ENCODE assay signal across 1 cellular context in the genomic region with DNA sequence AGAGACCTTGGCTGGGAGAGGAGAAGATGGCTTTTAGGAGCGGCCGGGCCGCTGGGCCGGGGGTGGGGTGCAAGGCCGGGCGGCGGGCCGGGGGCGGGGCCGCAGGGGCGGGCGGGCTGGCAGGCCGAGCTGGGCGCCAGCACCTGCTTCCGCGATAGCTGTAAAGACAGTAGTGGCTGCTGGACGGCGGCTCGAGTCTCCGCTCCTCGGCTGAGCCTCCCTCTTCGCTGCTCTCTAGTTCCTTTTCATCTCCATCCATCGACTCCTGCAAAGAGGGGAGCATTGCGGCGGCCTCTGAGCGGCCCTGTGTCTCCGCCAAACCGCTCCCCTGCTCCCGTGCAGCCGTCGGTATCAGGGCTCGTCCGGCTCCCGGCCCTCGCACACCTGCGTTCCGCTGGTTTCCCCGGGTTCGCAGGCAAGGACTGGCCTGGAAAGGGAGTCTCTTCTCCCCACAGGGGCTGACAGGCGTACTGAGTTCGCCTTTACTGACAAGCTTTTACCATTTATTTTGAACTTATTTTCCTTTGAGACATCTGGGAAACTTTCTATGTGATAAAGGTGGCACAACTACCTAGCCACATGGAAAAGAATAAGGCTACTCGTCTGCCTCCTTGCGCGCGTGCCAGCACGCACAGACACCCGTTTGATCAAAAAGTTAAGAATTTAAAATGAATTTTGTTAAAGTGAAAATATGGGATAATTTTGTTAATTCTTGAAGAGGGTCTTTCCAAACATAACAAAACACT.
A peak's percentile ranks its signal among the peaks of the same experiment; 100 is the strongest.
TF ChIP-seq lines count a peak whose summit lies in the region.

A gene with protein sequence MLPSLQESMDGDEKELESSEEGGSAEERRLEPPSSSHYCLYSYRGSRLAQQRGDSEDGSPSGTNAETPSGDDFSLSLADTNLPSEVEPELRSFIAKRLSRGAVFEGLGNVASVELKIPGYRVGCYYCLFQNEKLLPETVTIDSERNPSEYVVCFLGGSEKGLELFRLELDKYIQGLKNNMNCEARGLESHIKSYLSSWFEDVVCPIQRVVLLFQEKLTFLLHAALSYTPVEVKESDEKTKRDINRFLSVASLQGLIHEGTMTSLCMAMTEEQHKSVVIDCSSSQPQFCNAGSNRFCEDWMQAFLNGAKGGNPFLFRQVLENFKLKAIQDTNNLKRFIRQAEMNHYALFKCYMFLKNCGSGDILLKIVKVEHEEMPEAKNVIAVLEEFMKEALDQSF (minus strand): TSS at position 317 of the 746 bp plus-strand sequence. CDS start 34 bp downstream, at position 283.

TF ChIP-seq in HEK293, 187 proteins besides CTCF, POLR2A, EP300 and RAD21 (continued from another document and continues in another):
- TF ChIP-seq, protein P1, sequence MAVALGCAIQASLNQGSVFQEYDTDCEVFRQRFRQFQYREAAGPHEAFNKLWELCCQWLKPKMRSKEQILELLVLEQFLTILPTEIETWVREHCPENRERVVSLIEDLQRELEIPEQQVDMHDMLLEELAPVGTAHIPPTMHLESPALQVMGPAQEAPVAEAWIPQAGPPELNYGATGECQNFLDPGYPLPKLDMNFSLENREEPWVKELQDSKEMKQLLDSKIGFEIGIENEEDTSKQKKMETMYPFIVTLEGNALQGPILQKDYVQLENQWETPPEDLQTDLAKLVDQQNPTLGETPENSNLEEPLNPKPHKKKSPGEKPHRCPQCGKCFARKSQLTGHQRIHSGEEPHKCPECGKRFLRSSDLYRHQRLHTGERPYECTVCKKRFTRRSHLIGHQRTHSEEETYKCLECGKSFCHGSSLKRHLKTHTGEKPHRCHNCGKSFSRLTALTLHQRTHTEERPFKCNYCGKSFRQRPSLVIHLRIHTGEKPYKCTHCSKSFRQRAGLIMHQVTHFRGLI (tag by site-specific recombination; IDR thresholded peaks at IDR 0.05) = no peak
- TF ChIP-seq ZNF169 (tag by site-specific recombination; IDR thresholded peaks at IDR 0.05) (no peak), YY2 (tag by site-specific recombination; IDR thresholded peaks at IDR 0.05) (peak; percentile 84), ZNF621 (tag by site-specific recombination; IDR thresholded peaks at IDR 0.05) (no peak), ZNF155 (tag by site-specific recombination; IDR thresholded peaks at IDR 0.05) (no peak), ZNF600 (tag by site-specific recombination; IDR thresholded peaks at IDR 0.05) (peak; percentile 95), ZNF2 (tag by site-specific recombination; IDR thresholded peaks at IDR 0.05) (peak; percentile 92), ZNF37A (tag by site-specific recombination; IDR thresholded peaks at IDR 0.05) (peak; percentile 34; the same call in 1 of the 2 replicates), GLIS2 (tag by site-specific recombination; IDR thresholded peaks at IDR 0.05) (no peak; the same call in 1 of the 2 replicates), ZNF664 (tag by site-specific recombination; IDR thresholded peaks at IDR 0.05) (peak; percentile 64; the same call in 1 of the 2 replicates), RBAK (tag by site-specific recombination; IDR thresholded peaks at IDR 0.05) (no peak), ZNF585B (tag by site-specific recombination; IDR thresholded peaks at IDR 0.05) (no peak), ZBTB7A (tag by site-specific recombination; IDR thresholded peaks at IDR 0.05; ENCODE audit: low read depth) (peak; percentile 81), ZBTB21 (tag by site-specific recombination; IDR thresholded peaks at IDR 0.05) (no peak), TCF7L2 (IDR thresholded peaks at IDR 0.05; ENCODE audit: borderline replicate concordance, low read depth, low read length) (no peak; the same call in 1 of the 2 replicates), ZNF510 (tag by site-specific recombination; IDR thresholded peaks at IDR 0.05; ENCODE audit: insufficient replicate concordance) (no peak), ZIC2 (tag by site-specific recombination; IDR thresholded peaks at IDR 0.05) (0 out of 2 replicates have a peak, but pooled peaks have one; percentile 2), ZNF544 (tag by site-specific recombination; IDR thresholded peaks at IDR 0.05) (no peak)
- TF ChIP-seq, protein P2, sequence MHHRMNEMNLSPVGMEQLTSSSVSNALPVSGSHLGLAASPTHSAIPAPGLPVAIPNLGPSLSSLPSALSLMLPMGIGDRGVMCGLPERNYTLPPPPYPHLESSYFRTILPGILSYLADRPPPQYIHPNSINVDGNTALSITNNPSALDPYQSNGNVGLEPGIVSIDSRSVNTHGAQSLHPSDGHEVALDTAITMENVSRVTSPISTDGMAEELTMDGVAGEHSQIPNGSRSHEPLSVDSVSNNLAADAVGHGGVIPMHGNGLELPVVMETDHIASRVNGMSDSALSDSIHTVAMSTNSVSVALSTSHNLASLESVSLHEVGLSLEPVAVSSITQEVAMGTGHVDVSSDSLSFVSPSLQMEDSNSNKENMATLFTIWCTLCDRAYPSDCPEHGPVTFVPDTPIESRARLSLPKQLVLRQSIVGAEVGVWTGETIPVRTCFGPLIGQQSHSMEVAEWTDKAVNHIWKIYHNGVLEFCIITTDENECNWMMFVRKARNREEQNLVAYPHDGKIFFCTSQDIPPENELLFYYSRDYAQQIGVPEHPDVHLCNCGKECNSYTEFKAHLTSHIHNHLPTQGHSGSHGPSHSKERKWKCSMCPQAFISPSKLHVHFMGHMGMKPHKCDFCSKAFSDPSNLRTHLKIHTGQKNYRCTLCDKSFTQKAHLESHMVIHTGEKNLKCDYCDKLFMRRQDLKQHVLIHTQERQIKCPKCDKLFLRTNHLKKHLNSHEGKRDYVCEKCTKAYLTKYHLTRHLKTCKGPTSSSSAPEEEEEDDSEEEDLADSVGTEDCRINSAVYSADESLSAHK (tag by site-specific recombination; IDR thresholded peaks at IDR 0.05) = peak; percentile 85
- TF ChIP-seq, protein P3, sequence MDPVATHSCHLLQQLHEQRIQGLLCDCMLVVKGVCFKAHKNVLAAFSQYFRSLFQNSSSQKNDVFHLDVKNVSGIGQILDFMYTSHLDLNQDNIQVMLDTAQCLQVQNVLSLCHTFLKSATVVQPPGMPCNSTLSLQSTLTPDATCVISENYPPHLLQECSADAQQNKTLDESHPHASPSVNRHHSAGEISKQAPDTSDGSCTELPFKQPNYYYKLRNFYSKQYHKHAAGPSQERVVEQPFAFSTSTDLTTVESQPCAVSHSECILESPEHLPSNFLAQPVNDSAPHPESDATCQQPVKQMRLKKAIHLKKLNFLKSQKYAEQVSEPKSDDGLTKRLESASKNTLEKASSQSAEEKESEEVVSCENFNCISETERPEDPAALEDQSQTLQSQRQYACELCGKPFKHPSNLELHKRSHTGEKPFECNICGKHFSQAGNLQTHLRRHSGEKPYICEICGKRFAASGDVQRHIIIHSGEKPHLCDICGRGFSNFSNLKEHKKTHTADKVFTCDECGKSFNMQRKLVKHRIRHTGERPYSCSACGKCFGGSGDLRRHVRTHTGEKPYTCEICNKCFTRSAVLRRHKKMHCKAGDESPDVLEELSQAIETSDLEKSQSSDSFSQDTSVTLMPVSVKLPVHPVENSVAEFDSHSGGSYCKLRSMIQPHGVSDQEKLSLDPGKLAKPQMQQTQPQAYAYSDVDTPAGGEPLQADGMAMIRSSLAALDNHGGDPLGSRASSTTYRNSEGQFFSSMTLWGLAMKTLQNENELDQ (tag by site-specific recombination; IDR thresholded peaks at IDR 0.05; ENCODE audit: low read depth) = no peak
- TF ChIP-seq, protein P4, sequence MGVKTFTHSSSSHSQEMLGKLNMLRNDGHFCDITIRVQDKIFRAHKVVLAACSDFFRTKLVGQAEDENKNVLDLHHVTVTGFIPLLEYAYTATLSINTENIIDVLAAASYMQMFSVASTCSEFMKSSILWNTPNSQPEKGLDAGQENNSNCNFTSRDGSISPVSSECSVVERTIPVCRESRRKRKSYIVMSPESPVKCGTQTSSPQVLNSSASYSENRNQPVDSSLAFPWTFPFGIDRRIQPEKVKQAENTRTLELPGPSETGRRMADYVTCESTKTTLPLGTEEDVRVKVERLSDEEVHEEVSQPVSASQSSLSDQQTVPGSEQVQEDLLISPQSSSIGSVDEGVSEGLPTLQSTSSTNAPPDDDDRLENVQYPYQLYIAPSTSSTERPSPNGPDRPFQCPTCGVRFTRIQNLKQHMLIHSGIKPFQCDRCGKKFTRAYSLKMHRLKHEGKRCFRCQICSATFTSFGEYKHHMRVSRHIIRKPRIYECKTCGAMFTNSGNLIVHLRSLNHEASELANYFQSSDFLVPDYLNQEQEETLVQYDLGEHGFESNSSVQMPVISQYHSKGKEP (tag by site-specific recombination; IDR thresholded peaks at IDR 0.05) = peak; percentile 71
- TF ChIP-seq, protein P5, sequence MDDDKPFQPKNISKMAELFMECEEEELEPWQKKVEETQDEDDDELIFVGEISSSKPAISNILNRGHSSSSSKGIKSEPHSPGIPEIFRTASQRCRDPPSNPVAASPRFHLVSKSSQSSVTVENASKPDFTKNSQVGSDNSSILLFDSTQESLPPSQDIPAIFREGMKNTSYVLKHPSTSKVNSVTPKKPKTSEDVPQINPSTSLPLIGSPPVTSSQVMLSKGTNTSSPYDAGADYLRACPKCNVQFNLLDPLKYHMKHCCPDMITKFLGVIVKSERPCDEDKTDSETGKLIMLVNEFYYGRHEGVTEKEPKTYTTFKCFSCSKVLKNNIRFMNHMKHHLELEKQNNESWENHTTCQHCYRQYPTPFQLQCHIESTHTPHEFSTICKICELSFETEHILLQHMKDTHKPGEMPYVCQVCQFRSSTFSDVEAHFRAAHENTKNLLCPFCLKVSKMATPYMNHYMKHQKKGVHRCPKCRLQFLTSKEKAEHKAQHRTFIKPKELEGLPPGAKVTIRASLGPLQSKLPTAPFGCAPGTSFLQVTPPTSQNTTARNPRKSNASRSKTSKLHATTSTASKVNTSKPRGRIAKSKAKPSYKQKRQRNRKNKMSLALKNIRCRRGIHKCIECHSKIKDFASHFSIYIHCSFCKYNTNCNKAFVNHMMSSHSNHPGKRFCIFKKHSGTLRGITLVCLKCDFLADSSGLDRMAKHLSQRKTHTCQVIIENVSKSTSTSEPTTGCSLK (tag by site-specific recombination; IDR thresholded peaks at IDR 0.05) = no peak
- TF ChIP-seq, protein P6, sequence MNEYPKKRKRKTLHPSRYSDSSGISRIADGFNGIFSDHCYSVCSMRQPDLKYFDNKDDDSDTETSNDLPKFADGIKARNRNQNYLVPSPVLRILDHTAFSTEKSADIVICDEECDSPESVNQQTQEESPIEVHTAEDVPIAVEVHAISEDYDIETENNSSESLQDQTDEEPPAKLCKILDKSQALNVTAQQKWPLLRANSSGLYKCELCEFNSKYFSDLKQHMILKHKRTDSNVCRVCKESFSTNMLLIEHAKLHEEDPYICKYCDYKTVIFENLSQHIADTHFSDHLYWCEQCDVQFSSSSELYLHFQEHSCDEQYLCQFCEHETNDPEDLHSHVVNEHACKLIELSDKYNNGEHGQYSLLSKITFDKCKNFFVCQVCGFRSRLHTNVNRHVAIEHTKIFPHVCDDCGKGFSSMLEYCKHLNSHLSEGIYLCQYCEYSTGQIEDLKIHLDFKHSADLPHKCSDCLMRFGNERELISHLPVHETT (tag by site-specific recombination; IDR thresholded peaks at IDR 0.05) = peak; percentile 99
- TF ChIP-seq, protein P7, sequence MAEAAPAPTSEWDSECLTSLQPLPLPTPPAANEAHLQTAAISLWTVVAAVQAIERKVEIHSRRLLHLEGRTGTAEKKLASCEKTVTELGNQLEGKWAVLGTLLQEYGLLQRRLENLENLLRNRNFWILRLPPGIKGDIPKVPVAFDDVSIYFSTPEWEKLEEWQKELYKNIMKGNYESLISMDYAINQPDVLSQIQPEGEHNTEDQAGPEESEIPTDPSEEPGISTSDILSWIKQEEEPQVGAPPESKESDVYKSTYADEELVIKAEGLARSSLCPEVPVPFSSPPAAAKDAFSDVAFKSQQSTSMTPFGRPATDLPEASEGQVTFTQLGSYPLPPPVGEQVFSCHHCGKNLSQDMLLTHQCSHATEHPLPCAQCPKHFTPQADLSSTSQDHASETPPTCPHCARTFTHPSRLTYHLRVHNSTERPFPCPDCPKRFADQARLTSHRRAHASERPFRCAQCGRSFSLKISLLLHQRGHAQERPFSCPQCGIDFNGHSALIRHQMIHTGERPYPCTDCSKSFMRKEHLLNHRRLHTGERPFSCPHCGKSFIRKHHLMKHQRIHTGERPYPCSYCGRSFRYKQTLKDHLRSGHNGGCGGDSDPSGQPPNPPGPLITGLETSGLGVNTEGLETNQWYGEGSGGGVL (tag by site-specific recombination; IDR thresholded peaks at IDR 0.05) = no peak
- TF ChIP-seq, protein P8, sequence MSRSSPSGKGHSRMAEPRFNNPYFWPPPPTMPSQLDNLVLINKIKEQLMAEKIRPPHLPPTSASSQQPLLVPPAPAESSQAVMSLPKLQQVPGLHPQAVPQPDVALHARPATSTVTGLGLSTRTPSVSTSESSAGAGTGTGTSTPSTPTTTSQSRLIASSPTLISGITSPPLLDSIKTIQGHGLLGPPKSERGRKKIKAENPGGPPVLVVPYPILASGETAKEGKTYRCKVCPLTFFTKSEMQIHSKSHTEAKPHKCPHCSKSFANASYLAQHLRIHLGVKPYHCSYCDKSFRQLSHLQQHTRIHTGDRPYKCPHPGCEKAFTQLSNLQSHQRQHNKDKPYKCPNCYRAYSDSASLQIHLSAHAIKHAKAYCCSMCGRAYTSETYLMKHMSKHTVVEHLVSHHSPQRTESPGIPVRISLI (tag by site-specific recombination; IDR thresholded peaks at IDR 0.05) = 0 out of 2 replicates have a peak, but pooled peaks have one; percentile 25
- TF ChIP-seq, protein P9, sequence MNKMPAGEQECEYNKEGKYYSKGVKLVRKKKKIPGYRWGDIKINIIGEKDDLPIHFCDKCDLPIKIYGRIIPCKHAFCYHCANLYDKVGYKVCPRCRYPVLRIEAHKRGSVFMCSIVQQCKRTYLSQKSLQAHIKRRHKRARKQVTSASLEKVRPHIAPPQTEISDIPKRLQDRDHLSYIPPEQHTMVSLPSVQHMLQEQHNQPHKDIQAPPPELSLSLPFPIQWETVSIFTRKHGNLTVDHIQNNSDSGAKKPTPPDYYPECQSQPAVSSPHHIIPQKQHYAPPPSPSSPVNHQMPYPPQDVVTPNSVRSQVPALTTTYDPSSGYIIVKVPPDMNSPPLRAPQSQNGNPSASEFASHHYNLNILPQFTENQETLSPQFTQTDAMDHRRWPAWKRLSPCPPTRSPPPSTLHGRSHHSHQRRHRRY (tag by site-specific recombination; IDR thresholded peaks at IDR 0.05) = 0 out of 2 replicates have a peak, but pooled peaks have one; percentile 67
- TF ChIP-seq, protein P10, sequence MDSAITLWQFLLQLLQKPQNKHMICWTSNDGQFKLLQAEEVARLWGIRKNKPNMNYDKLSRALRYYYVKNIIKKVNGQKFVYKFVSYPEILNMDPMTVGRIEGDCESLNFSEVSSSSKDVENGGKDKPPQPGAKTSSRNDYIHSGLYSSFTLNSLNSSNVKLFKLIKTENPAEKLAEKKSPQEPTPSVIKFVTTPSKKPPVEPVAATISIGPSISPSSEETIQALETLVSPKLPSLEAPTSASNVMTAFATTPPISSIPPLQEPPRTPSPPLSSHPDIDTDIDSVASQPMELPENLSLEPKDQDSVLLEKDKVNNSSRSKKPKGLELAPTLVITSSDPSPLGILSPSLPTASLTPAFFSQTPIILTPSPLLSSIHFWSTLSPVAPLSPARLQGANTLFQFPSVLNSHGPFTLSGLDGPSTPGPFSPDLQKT (IDR thresholded peaks at IDR 0.05; ENCODE audit: borderline replicate concordance, low read depth, low read length) = no peak
